ENCODE assay signal across 18 cellular contexts in the genomic region with DNA sequence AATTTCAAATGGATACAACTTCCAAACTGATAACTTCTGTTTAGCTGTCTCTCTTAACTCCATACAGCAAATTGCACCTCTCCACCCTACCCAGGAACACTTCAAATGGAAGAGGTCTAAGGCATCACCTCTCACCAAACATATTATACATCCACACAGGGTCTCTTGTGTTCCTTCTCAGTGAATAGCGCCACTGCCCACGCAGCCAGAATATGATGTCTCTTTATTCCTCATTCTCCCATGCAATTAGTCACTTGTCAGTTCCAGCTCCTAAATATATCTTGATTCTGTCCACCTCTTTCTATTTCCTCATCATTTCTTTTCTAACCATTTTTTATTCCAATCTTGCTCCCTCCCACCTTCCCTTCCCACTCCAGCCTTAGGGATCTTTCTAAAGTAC. TPM values are rescaled to one million over a fixed set of nuclear protein-coding genes. Genes with fewer than 3 reads are reported as not detected.
DNase-seq lines count a peak whose midpoint lies in the region; ATAC-seq and TF ChIP-seq lines count a peak whose summit lies in the region.
"Had no signal": no experiment of that assay in that cellular context is flagged by ENCODE, and none has a peak within 500 bp of the region (broad histone marks: within the 10 kb centered on the region; RNA-seq: fewer than 3 reads in every experiment).

No MANE protein-coding gene starts in this region.

- H3K36me3 Mint-ChIP-seq in activated CD4-positive, alpha-beta memory T cell treated with anti-CD3 and anti-CD28 coated beads for 36 hours: no peaks in the 10 kb centered on the region
- no peaks in the 10 kb centered on the region for H3K36me3 Mint-ChIP-seq in activated CD4-positive, alpha-beta memory T cell treated with anti-CD3 and anti-CD28 coated beads, Interleukin-2, amount 10 ng/mL, durations not matched to agents 7 days and 5 days (ENCODE audit: low read depth)
- no peaks in the 10 kb centered on the region for H3K36me3 Mint-ChIP-seq in CD4-positive, alpha-beta T cell (ENCODE audit: low read depth)
- no peaks in the 10 kb centered on the region for H3K36me3 Mint-ChIP-seq in activated T-helper 17 cell treated with anti-CD3 and anti-CD28 coated beads, Interleukin-2, amount 50 U/mL, for 72 hours (ENCODE audit: low read depth)
- no peaks in the 10 kb centered on the region for H3K36me3 Mint-ChIP-seq in naive thymus-derived CD8-positive, alpha-beta T cell
- no peaks in the 10 kb centered on the region for H3K36me3 Mint-ChIP-seq in activated CD4-positive, alpha-beta T cell treated with anti-CD3 and anti-CD28 coated beads, Interleukin-2, amount 10 ng/mL, durations not matched to agents 24 days and 14 days (ENCODE audit: low read depth)

- H3K9me3 ChIP-seq in CD4-positive, alpha-beta T cell (ENCODE audit: control insufficient read depth, low read length): no peaks in the 10 kb centered on the region

- CTCF ChIA-PET in activated CD4-positive, alpha-beta memory T cell treated with anti-CD3 and anti-CD28 coated beads for 36 hours (lab: Charles Lee): interaction anchor here (0.5 to 36.2 kb wide), 7 partner anchors 10 to 215 kb away, joined by 3 to 1168 read pairs (median 4); no protein-coding TSS in a partner anchor
- CTCF ChIA-PET in activated CD4-positive, alpha-beta memory T cell treated with anti-CD3 and anti-CD28 coated beads, Interleukin-2, amount 10 ng/mL, durations not matched to agents 7 days and 5 days (lab: Charles Lee): interaction anchor here (0.6 to 14.5 kb wide), 7 partner anchors 7 to 137 kb away, joined by 3 to 318 read pairs (median 3); no protein-coding TSS in a partner anchor
- CTCF ChIA-PET in CD4-positive, alpha-beta T cell (lab: Charles Lee): interaction anchor here (0.9 to 11.7 kb wide), 3 partner anchors 20 to 57 kb away, joined by 3 to 147 read pairs (median 3); no protein-coding TSS in a partner anchor

- H3K4me1 Mint-ChIP-seq in activated CD4-positive, alpha-beta memory T cell treated with anti-CD3 and anti-CD28 coated beads for 36 hours (ENCODE audit: low read depth): peaks cover 58% of the 10 kb centered on the region
- H3K4me1 Mint-ChIP-seq in activated CD4-positive, alpha-beta memory T cell treated with anti-CD3 and anti-CD28 coated beads, Interleukin-2, amount 10 ng/mL, durations not matched to agents 7 days and 5 days: peaks cover 43% of the 10 kb centered on the region
- peaks cover 44% of the 10 kb centered on the region for H3K4me1 Mint-ChIP-seq in CD4-positive, alpha-beta T cell (ENCODE audit: low read depth)
- H3K4me1 Mint-ChIP-seq in activated T-helper 17 cell treated with anti-CD3 and anti-CD28 coated beads, Interleukin-2, amount 50 U/mL, for 72 hours: peaks cover 33% of the 10 kb centered on the region
- peaks cover 32 to 64% (median 57%) of the 10 kb centered on the region in 4 donors for H3K4me1 Mint-ChIP-seq in naive thymus-derived CD8-positive, alpha-beta T cell
- peaks cover 29% of the 10 kb centered on the region for H3K4me1 Mint-ChIP-seq in activated CD4-positive, alpha-beta T cell treated with anti-CD3 and anti-CD28 coated beads, Interleukin-2, amount 10 ng/mL, durations not matched to agents 24 days and 14 days

- no peak for DNase-seq in activated CD4-positive, alpha-beta memory T cell treated with anti-CD3 and anti-CD28 coated beads for 36 hours
- no peak for DNase-seq in activated CD4-positive, alpha-beta memory T cell treated with anti-CD3 and anti-CD28 coated beads, Interleukin-2, amount 10 ng/mL, durations not matched to agents 7 days and 5 days
- no peak for DNase-seq in CD4-positive, alpha-beta T cell
- no peak for DNase-seq in naive thymus-derived CD8-positive, alpha-beta T cell
- no peak for DNase-seq in effector CD8-positive, alpha-beta T cell (lab: John Stamatoyannopoulos, UW)
- DNase-seq in activated CD4-positive, alpha-beta T cell treated with anti-CD3 and anti-CD28 coated beads, Interleukin-2, amount 10 ng/mL, durations not matched to agents 24 days and 14 days: no peak
- no peak for DNase-seq in putamen (ENCODE audit: low spot score)
- DNase-seq: DMS79 treated with DMSO at 0.1 percent for 48 hours, H9, Karpas-422, MM.1S, NCI-H1105, NCI-H1694, NCI-H2107, NCI-H2227 treated with DMSO at 0.1 percent for 48 hours, NCI-H524 had no signal

- no peaks in the 10 kb centered on the region for H3K27me3 Mint-ChIP-seq in activated CD4-positive, alpha-beta memory T cell treated with anti-CD3 and anti-CD28 coated beads for 36 hours
- H3K27me3 Mint-ChIP-seq in activated CD4-positive, alpha-beta memory T cell treated with anti-CD3 and anti-CD28 coated beads, Interleukin-2, amount 10 ng/mL, durations not matched to agents 7 days and 5 days: no peaks in the 10 kb centered on the region
- no peaks in the 10 kb centered on the region for H3K27me3 Mint-ChIP-seq in CD4-positive, alpha-beta T cell
- no peaks in the 10 kb centered on the region for H3K27me3 Mint-ChIP-seq in activated T-helper 17 cell treated with anti-CD3 and anti-CD28 coated beads, Interleukin-2, amount 50 U/mL, for 72 hours
- H3K27me3 Mint-ChIP-seq in naive thymus-derived CD8-positive, alpha-beta T cell: no peaks in the 10 kb centered on the region
- peaks cover 8% of the 10 kb centered on the region for H3K27me3 Mint-ChIP-seq in activated CD4-positive, alpha-beta T cell treated with anti-CD3 and anti-CD28 coated beads, Interleukin-2, amount 10 ng/mL, durations not matched to agents 24 days and 14 days

- H3K27ac ChIP-seq in CD4-positive, alpha-beta T cell (ENCODE audit: low read depth, low read length): no peak overlapping the region
- H3K27ac ChIP-seq: C4-2B had no signal

- POLR2A ChIA-PET in activated CD4-positive, alpha-beta memory T cell treated with anti-CD3 and anti-CD28 coated beads for 36 hours (lab: Charles Lee): interaction anchor here (0.9 to 1.5 kb wide), 3 partner anchors 24 to 52 kb away, joined by 3 to 6 read pairs (median 3); a partner anchor contains a TSS
- POLR2A ChIA-PET in activated CD4-positive, alpha-beta memory T cell treated with anti-CD3 and anti-CD28 coated beads, Interleukin-2, amount 10 ng/mL, durations not matched to agents 7 days and 5 days (lab: Charles Lee): interaction anchor here (1.0 to 1.3 kb wide), 4 partner anchors 9 to 57 kb away, joined by 3 to 5 read pairs (median 3); no protein-coding TSS in a partner anchor
- POLR2A ChIA-PET in CD4-positive, alpha-beta T cell (lab: Charles Lee): interaction anchor here (3.6 kb wide), 1 partner anchor 58 kb away, joined by 10 read pairs; no protein-coding TSS in a partner anchor
- POLR2A ChIA-PET in naive thymus-derived CD8-positive, alpha-beta T cell (lab: Charles Lee): interaction anchor here (19.3 to 37.5 kb wide), 2 partner anchors 21 to 57 kb away, joined by 382 to 914 read pairs; no protein-coding TSS in a partner anchor

- no peak for TF ChIP-seq CTCF in CD4-positive, alpha-beta T cell (IDR thresholded peaks at IDR 0.05)

- no peaks in the 10 kb centered on the region for H3K27me3 ChIP-seq in CD4-positive, alpha-beta T cell (ENCODE audit: control insufficient read depth, insufficient read depth, low read length)

- H3K9me3 Mint-ChIP-seq in activated CD4-positive, alpha-beta memory T cell treated with anti-CD3 and anti-CD28 coated beads for 36 hours: no peaks in the 10 kb centered on the region
- no peaks in the 10 kb centered on the region for H3K9me3 Mint-ChIP-seq in activated CD4-positive, alpha-beta memory T cell treated with anti-CD3 and anti-CD28 coated beads, Interleukin-2, amount 10 ng/mL, durations not matched to agents 7 days and 5 days
- no peaks in the 10 kb centered on the region for H3K9me3 Mint-ChIP-seq in CD4-positive, alpha-beta T cell
- no peaks in the 10 kb centered on the region for H3K9me3 Mint-ChIP-seq in activated T-helper 17 cell treated with anti-CD3 and anti-CD28 coated beads, Interleukin-2, amount 50 U/mL, for 72 hours
- no peaks in the 10 kb centered on the region for H3K9me3 Mint-ChIP-seq in naive thymus-derived CD8-positive, alpha-beta T cell
- no peaks in the 10 kb centered on the region for H3K9me3 Mint-ChIP-seq in activated CD4-positive, alpha-beta T cell treated with anti-CD3 and anti-CD28 coated beads, Interleukin-2, amount 10 ng/mL, durations not matched to agents 24 days and 14 days
- H3K9me3 Mint-ChIP-seq: H9 had no signal

- intact Hi-C loops in activated CD4-positive, alpha-beta memory T cell treated with anti-CD3 and anti-CD28 coated beads for 36 hours (cut with micrococcal nuclease): loop anchor here (10.0 kb wide), 2 partner anchors 247 to 477 kb away; no protein-coding TSS in a partner anchor
- intact Hi-C loops in CD4-positive, alpha-beta T cell (cut with DNase I, micrococcal nuclease): loop anchor here in 1 of 2 experiments (10.0 kb wide), 1 partner anchor 137 kb away; no protein-coding TSS in a partner anchor
- intact Hi-C loops in activated CD4-positive, alpha-beta T cell treated with anti-CD3 and anti-CD28 coated beads, Interleukin-2, amount 10 ng/mL, durations not matched to agents 24 days and 14 days (cut with micrococcal nuclease): no loop called here

- peak overlapping the region; percentile 61 for H3K27ac Mint-ChIP-seq in activated CD4-positive, alpha-beta memory T cell treated with anti-CD3 and anti-CD28 coated beads for 36 hours
- H3K27ac Mint-ChIP-seq in activated CD4-positive, alpha-beta memory T cell treated with anti-CD3 and anti-CD28 coated beads, Interleukin-2, amount 10 ng/mL, durations not matched to agents 7 days and 5 days: no peak overlapping the region
- peak overlapping the region; percentile 6 for H3K27ac Mint-ChIP-seq in CD4-positive, alpha-beta T cell
- H3K27ac Mint-ChIP-seq in activated T-helper 17 cell treated with anti-CD3 and anti-CD28 coated beads, Interleukin-2, amount 50 U/mL, for 72 hours: peak overlapping the region; percentile 51
- H3K27ac Mint-ChIP-seq in naive thymus-derived CD8-positive, alpha-beta T cell: peak overlapping the region in 8 of 10 donors; percentile 28 to 93 (median 82)
- no peak overlapping the region for H3K27ac Mint-ChIP-seq in activated CD4-positive, alpha-beta T cell treated with anti-CD3 and anti-CD28 coated beads, Interleukin-2, amount 10 ng/mL, durations not matched to agents 24 days and 14 days
- H3K27ac Mint-ChIP-seq: H9 had no signal

- no peak overlapping the region for H3K4me3 Mint-ChIP-seq in activated CD4-positive, alpha-beta memory T cell treated with anti-CD3 and anti-CD28 coated beads for 36 hours
- no peak overlapping the region for H3K4me3 Mint-ChIP-seq in activated CD4-positive, alpha-beta memory T cell treated with anti-CD3 and anti-CD28 coated beads, Interleukin-2, amount 10 ng/mL, durations not matched to agents 7 days and 5 days
- no peak overlapping the region for H3K4me3 Mint-ChIP-seq in CD4-positive, alpha-beta T cell
- no peak overlapping the region for H3K4me3 Mint-ChIP-seq in activated T-helper 17 cell treated with anti-CD3 and anti-CD28 coated beads, Interleukin-2, amount 50 U/mL, for 72 hours
- peak overlapping the region in 4 of 10 donors; percentile 31 to 50 (median 42) for H3K4me3 Mint-ChIP-seq in naive thymus-derived CD8-positive, alpha-beta T cell
- H3K4me3 Mint-ChIP-seq in activated CD4-positive, alpha-beta T cell treated with anti-CD3 and anti-CD28 coated beads, Interleukin-2, amount 10 ng/mL, durations not matched to agents 24 days and 14 days: no peak overlapping the region
- H3K4me3 Mint-ChIP-seq: H9 had no signal

- no peak for ATAC-seq in CD4-positive, alpha-beta T cell (ENCODE audit: poor library complexity)
- no peak for ATAC-seq in activated T-helper 17 cell treated with anti-CD3 and anti-CD28 coated beads, Interleukin-2, amount 50 U/mL, for 72 hours (replicated peaks)
- no peak for ATAC-seq in naive thymus-derived CD8-positive, alpha-beta T cell

RNA-seq across cellular contexts. Expression of a gene that starts 5.9 kb away (rescaled TPM):
- total RNA-seq in activated CD4-positive, alpha-beta memory T cell treated with anti-CD3 and anti-CD28 coated beads for 36 hours: 10 to 100 TPM; 48.9 to 51.8 TPM
- total RNA-seq in activated CD4-positive, alpha-beta memory T cell treated with anti-CD3 and anti-CD28 coated beads, Interleukin-2, amount 10 ng/mL, durations not matched to agents 7 days and 5 days: 100 to 1,000 TPM; 130 to 136 TPM
- total RNA-seq in CD4-positive, alpha-beta T cell: 100 to 1,000 TPM; 167 to 168 TPM
- 10 to 100 TPM; 61.9 to 64.5 TPM for total RNA-seq in activated T-helper 17 cell treated with anti-CD3 and anti-CD28 coated beads, Interleukin-2, amount 50 U/mL, for 72 hours
- 100 to 1,000 TPM; 163 to 165 TPM for total RNA-seq in naive thymus-derived CD8-positive, alpha-beta T cell
- polyA plus RNA-seq in naive thymus-derived CD8-positive, alpha-beta T cell: 100 to 1,000 TPM; 152 to 293 (median 155) TPM
- 57.8 and 61.7 TPM in 2 replicates for total RNA-seq in activated CD4-positive, alpha-beta T cell treated with anti-CD3 and anti-CD28 coated beads, Interleukin-2, amount 10 ng/mL, durations not matched to agents 24 days and 14 days

RNA-seq across cellular contexts. Expression of a gene that starts 39.9 kb away (rescaled TPM):
- total RNA-seq in activated CD4-positive, alpha-beta memory T cell treated with anti-CD3 and anti-CD28 coated beads for 36 hours: 10 to 100 TPM in 1 of 2 experiments, 1 to 10 TPM in 1; 9.5 to 10.1 TPM
- total RNA-seq in activated CD4-positive, alpha-beta memory T cell treated with anti-CD3 and anti-CD28 coated beads, Interleukin-2, amount 10 ng/mL, durations not matched to agents 7 days and 5 days: 1 to 10 TPM; 4.5 to 5.2 TPM
- 1 to 10 TPM; 3.9 to 4.6 TPM for total RNA-seq in CD4-positive, alpha-beta T cell
- total RNA-seq in activated T-helper 17 cell treated with anti-CD3 and anti-CD28 coated beads, Interleukin-2, amount 50 U/mL, for 72 hours: 1 to 10 TPM; 9.4 to 9.6 TPM
- 10 to 100 TPM; 10.2 to 11.6 TPM for total RNA-seq in naive thymus-derived CD8-positive, alpha-beta T cell
- polyA plus RNA-seq in naive thymus-derived CD8-positive, alpha-beta T cell: 10 to 100 TPM; 13.8 to 21.3 (median 16.1) TPM
- 14.8 and 16.4 TPM in 2 replicates for total RNA-seq in activated CD4-positive, alpha-beta T cell treated with anti-CD3 and anti-CD28 coated beads, Interleukin-2, amount 10 ng/mL, durations not matched to agents 24 days and 14 days

Comparison
In these comparisons a context has a peak if more than half of its experiments do, and no peak if none do; other contexts are left out.
1. H3K27ac Mint-ChIP-seq: peak in activated CD4-positive, alpha-beta memory T cell treated with anti-CD3 and anti-CD28 coated beads for 36 hours (single experiment), CD4-positive, alpha-beta T cell (single experiment), activated T-helper 17 cell treated with anti-CD3 and anti-CD28 coated beads, Interleukin-2, amount 50 U/mL, for 72 hours (single experiment) and naive thymus-derived CD8-positive, alpha-beta T cell (8 of 10); none in activated CD4-positive, alpha-beta memory T cell treated with anti-CD3 and anti-CD28 coated beads, Interleukin-2, amount 10 ng/mL, durations not matched to agents 7 days and 5 days (single experiment) and activated CD4-positive, alpha-beta T cell treated with anti-CD3 and anti-CD28 coated beads, Interleukin-2, amount 10 ng/mL, durations not matched to agents 24 days and 14 days (single experiment).